ENCODE assay signal across 1 cellular context in the genomic region with DNA sequence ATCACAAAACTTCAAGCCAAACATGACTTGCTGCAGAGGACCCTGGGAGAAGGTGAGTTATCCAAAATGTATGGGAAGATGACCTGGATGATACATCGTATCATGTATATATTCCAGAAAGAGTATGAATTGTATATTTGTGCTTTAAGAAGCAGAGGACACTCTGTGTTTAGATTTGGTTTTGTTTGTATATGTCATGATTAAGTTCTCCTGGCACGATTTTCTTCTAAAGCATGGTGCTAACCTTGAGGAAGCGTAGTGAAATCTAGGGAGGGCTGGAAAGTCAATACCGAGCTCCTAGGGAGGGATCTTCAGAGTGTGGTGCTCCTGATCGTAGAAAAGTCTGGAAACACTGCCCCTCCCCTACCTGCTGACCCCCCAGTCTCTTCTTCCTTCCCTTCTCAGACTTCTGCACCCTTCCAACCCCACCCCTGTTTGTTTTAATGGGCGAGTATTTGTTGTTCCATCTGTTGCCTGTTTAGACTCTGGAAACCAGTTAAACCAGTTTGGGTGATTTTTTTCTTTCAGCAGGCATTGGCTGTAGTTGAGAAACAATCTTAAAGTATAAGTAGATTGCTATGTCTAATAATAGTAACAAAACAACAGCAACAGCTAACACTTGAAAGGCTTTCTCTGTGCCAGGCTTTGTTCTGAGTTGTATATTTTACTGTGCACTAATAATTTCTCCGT.
TF ChIP-seq lines count a peak whose summit lies in the region.

No MANE protein-coding gene starts in this region.

TF ChIP-seq in HepG2, 621 proteins besides CTCF, POLR2A, EP300 and RAD21 (continued from another document):
- TF ChIP-seq, protein P1, sequence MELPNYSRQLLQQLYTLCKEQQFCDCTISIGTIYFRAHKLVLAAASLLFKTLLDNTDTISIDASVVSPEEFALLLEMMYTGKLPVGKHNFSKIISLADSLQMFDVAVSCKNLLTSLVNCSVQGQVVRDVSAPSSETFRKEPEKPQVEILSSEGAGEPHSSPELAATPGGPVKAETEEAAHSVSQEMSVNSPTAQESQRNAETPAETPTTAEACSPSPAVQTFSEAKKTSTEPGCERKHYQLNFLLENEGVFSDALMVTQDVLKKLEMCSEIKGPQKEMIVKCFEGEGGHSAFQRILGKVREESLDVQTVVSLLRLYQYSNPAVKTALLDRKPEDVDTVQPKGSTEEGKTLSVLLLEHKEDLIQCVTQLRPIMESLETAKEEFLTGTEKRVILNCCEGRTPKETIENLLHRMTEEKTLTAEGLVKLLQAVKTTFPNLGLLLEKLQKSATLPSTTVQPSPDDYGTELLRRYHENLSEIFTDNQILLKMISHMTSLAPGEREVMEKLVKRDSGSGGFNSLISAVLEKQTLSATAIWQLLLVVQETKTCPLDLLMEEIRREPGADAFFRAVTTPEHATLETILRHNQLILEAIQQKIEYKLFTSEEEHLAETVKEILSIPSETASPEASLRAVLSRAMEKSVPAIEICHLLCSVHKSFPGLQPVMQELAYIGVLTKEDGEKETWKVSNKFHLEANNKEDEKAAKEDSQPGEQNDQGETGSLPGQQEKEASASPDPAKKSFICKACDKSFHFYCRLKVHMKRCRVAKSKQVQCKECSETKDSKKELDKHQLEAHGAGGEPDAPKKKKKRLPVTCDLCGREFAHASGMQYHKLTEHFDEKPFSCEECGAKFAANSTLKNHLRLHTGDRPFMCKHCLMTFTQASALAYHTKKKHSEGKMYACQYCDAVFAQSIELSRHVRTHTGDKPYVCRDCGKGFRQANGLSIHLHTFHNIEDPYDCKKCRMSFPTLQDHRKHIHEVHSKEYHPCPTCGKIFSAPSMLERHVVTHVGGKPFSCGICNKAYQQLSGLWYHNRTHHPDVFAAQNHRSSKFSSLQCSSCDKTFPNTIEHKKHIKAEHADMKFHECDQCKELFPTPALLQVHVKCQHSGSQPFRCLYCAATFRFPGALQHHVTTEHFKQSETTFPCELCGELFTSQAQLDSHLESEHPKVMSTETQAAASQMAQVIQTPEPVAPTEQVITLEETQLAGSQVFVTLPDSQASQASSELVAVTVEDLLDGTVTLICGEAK (IDR thresholded peaks at IDR 0.05): no peak
- TF ChIP-seq, protein P1 (CRISPR knock-in tag; IDR thresholded peaks at IDR 0.05): no peak
- TF ChIP-seq ZC3H4 (CRISPR knock-in tag; IDR thresholded peaks at IDR 0.05; ENCODE audit: borderline replicate concordance) (no peak), KLF15 (CRISPR knock-in tag; IDR thresholded peaks at IDR 0.05; ENCODE audit: borderline replicate concordance) (no peak), ZNF674 (CRISPR knock-in tag; IDR thresholded peaks at IDR 0.05; ENCODE audit: low read depth) (no peak)
